Comparison of ENCODE assay signal across 8 cellular contexts in the genomic region with DNA sequence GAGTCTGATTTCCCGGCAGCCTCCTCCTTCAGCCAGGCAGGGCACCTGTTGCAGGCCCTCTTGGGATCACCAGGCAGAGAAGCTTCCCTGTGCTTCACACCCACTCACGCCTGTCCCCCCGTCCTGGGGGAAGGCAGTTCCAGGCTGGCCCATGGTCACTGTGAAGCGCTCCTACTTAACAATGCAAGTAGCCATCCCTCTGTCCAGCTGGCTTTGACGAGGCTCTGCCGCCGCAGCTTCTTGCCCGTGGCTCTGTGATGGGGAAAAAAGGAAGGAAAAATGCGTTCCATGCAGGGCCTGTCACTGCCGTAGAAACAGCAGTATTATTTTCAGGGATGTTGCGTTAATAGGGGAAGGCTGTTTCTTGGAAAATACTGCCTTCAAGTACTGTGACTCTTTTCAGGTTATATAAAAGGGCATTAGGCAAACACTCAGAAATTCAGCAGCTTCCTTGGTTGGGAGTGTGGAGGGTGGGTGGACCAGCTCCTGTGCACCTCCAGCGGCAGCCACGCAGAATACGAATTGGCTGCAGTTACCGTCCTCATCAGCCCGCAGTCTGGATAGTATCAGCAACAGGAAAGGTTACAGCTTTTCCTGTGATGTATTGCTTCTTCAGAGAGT.
DNase-seq lines count a peak whose midpoint lies in the region; ATAC-seq and TF ChIP-seq lines count a peak whose summit lies in the region.

No MANE protein-coding gene starts in this region.

- intact Hi-C loops in activated naive CD4-positive, alpha-beta T cell treated with anti-CD3 and anti-CD28 coated beads for 36 hours (cut with micrococcal nuclease) = no loop called here

- H3K27me3 Mint-ChIP-seq in glutamatergic neuron (ENCODE audit: unreplicated experiment) = peaks cover 13% of the 10 kb centered on the region
- peaks cover 7% of the 10 kb centered on the region for H3K27me3 Mint-ChIP-seq in osteocyte (ENCODE audit: unreplicated experiment)
- H3K27me3 Mint-ChIP-seq in activated naive CD4-positive, alpha-beta T cell treated with anti-CD3 and anti-CD28 coated beads for 36 hours (ENCODE audit: low read depth) = no peaks in the 10 kb centered on the region

- peak; percentile 29; the same call in 1 of the 2 replicates for TF ChIP-seq CTCF in WI38 (IDR thresholded peaks at IDR 0.05; ENCODE audit: low read depth, low read length)
- no peak for TF ChIP-seq CTCF in glutamatergic neuron (IDR thresholded peaks at IDR 0.05; ENCODE audit: partially characterized antibody, unreplicated experiment)
- no peak for TF ChIP-seq CTCF in osteocyte (IDR thresholded peaks at IDR 0.05)

- peaks cover 9% of the 10 kb centered on the region for H3K9me3 Mint-ChIP-seq in glutamatergic neuron (ENCODE audit: unreplicated experiment)
- H3K9me3 Mint-ChIP-seq in osteocyte (ENCODE audit: unreplicated experiment) = peaks cover 5% of the 10 kb centered on the region
- H3K9me3 Mint-ChIP-seq in activated naive CD4-positive, alpha-beta T cell treated with anti-CD3 and anti-CD28 coated beads for 36 hours = no peaks in the 10 kb centered on the region

- H3K27ac Mint-ChIP-seq in glutamatergic neuron (ENCODE audit: unreplicated experiment) (peak overlapping the region; percentile 72), osteocyte (ENCODE audit: unreplicated experiment) (peak overlapping the region; percentile 29)
- H3K27ac Mint-ChIP-seq in activated naive CD4-positive, alpha-beta T cell treated with anti-CD3 and anti-CD28 coated beads for 36 hours = no peak overlapping the region

- peaks cover 62% of the 10 kb centered on the region for H3K4me1 Mint-ChIP-seq in glutamatergic neuron (ENCODE audit: low read depth, unreplicated experiment)
- H3K4me1 Mint-ChIP-seq in osteocyte (ENCODE audit: unreplicated experiment) = peaks cover 49% of the 10 kb centered on the region
- H3K4me1 Mint-ChIP-seq in activated naive CD4-positive, alpha-beta T cell treated with anti-CD3 and anti-CD28 coated beads for 36 hours (ENCODE audit: low read depth) = peaks cover 15% of the 10 kb centered on the region

- ATAC-seq in HG02981 (IDR thresholded peaks at IDR 0.05; ENCODE audit: unreplicated experiment) (no peak), GM18873 (IDR thresholded peaks at IDR 0.05; ENCODE audit: low FRiP score, unreplicated experiment) (no peak), HG02870 (IDR thresholded peaks at IDR 0.05; ENCODE audit: unreplicated experiment) (no peak)

- peak; percentile 87 for DNase-seq in AG08396 (ENCODE audit: low spot score)
- peak; percentile 76 for DNase-seq in glutamatergic neuron
- no peak for DNase-seq in osteocyte (ENCODE audit: extremely low spot score, unreplicated experiment)
- no peak for DNase-seq in activated naive CD4-positive, alpha-beta T cell treated with anti-CD3 and anti-CD28 coated beads for 36 hours

- CTCF ChIA-PET in activated naive CD4-positive, alpha-beta T cell treated with anti-CD3 and anti-CD28 coated beads for 36 hours (lab: Charles Lee) = no interaction called here

- H3K4me3 Mint-ChIP-seq in glutamatergic neuron (ENCODE audit: unreplicated experiment) = peak overlapping the region; percentile 78
- no peak overlapping the region for H3K4me3 Mint-ChIP-seq in osteocyte (ENCODE audit: unreplicated experiment)
- no peak overlapping the region for H3K4me3 Mint-ChIP-seq in activated naive CD4-positive, alpha-beta T cell treated with anti-CD3 and anti-CD28 coated beads for 36 hours

- H3K36me3 Mint-ChIP-seq in glutamatergic neuron (ENCODE audit: unreplicated experiment) = no peaks in the 10 kb centered on the region
- H3K36me3 Mint-ChIP-seq in osteocyte (ENCODE audit: unreplicated experiment) = no peaks in the 10 kb centered on the region
- no peaks in the 10 kb centered on the region for H3K36me3 Mint-ChIP-seq in activated naive CD4-positive, alpha-beta T cell treated with anti-CD3 and anti-CD28 coated beads for 36 hours (ENCODE audit: low read depth)

- H3K4me3 ChIP-seq in WI38 (ENCODE audit: low read depth, low read length) = no peak overlapping the region

Comparison
In these comparisons a context has a peak if more than half of its experiments do, and no peak if none do; other contexts are left out.
1. DNase-seq: peak in AG08396 (single experiment) and glutamatergic neuron (single experiment); none in osteocyte (single experiment) and activated naive CD4-positive, alpha-beta T cell treated with anti-CD3 and anti-CD28 coated beads for 36 hours (single experiment).